In the genomic region with DNA sequence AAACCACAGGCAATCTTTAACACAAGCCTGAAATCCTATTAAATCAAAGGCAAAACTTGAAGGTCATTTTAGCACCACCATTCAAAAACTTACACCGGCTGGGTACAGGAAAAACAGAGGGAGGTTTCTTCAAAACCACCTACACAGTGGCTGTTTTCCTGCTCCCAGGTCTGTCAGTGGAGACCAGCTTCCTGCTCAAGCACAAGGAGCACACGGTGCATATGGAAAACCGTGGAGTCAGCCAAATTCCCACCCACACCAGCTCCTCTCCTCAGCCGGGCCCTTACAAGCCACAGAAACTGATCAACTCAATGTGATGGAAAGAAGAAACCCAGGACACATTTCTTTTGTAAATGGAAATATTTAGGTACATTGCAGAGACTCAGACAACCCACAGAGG, we compare ENCODE assay signal across 17 cellular contexts. TPM values are rescaled to one million over a fixed set of nuclear protein-coding genes. Genes with fewer than 3 reads are reported as not detected.
A peak's percentile ranks its signal among the peaks of the same experiment; 100 is the strongest.
DNase-seq lines count a peak whose midpoint lies in the region; ATAC-seq, FAIRE-seq and TF ChIP-seq lines count a peak whose summit lies in the region.
"Had no signal": no experiment of that assay in that cellular context is flagged by ENCODE, and none has a peak within 500 bp of the region (broad histone marks: within the 10 kb centered on the region; RNA-seq: fewer than 3 reads in every experiment).

No MANE protein-coding gene starts in this region.

- H3K9me1 ChIP-seq in K562 (ENCODE audit: control insufficient read depth, insufficient read depth, low read length), result no peaks in the 10 kb centered on the region

- H3K4me1 Mint-ChIP-seq in effector memory CD8-positive, alpha-beta T cell (ENCODE audit: low read depth in 2 of 2), result no peaks in the 10 kb centered on the region

- in situ Hi-C loops in K562 (cut with MboI), result no loop called here

- no peak overlapping the region for H3K4me2 ChIP-seq in K562 (ENCODE audit: insufficient read depth, low read length)

- no peak for TF ChIP-seq EP300 in K562 (IDR thresholded peaks at IDR 0.05; ENCODE audit: low read length)

- WGBS in K562 (ENCODE audit: insufficient coverage, low coverage, missing lambda C conversion rate), result 26% methylated on average over 4 of the region's 4 CpGs

- TF ChIP-seq RAD21 in K562 (CRISPR knock-in tag; conservative IDR thresholded peaks at IDR 0.05 in 1 of 2, IDR thresholded peaks at IDR 0.05 in 1 of 2), result no peak

- POLR2A ChIA-PET in K562 (lab: Yijun Ruan, JAX), result interaction anchor here (0.7 kb wide), 2 partner anchors 25 to 192 kb away, joined by 4 to 5 read pairs; no protein-coding TSS in a partner anchor

- no peak for ATAC-seq in K562
- ATAC-seq in effector memory CD8-positive, alpha-beta T cell (replicated peaks), result no peak
- ATAC-seq: foreskin keratinocyte; stimulated activated naive CD8-positive, alpha-beta T cell treated with anti-CD3 and anti-CD28 coated beads, Interleukin-15, amount 100 ng/mL, for 72 hours had no signal

- no TSS peak for BruUV-seq in K562 (replicated peaks; lab: Mats Ljungman, UMichigan)

- H3K79me2 ChIP-seq in K562 (ENCODE audit: control insufficient read depth, insufficient read depth, low read length), result no peaks in the 10 kb centered on the region

- H4K20me1 ChIP-seq in K562 (replicated peaks; ENCODE audit: control insufficient read depth, insufficient read depth, low read length), result no peaks in the 10 kb centered on the region

- no peaks in the 10 kb centered on the region for H3K9me3 Mint-ChIP-seq in effector memory CD8-positive, alpha-beta T cell
- H3K9me3 Mint-ChIP-seq: activated B cell treated with CpG ODN at 0.5 μM for 24 hours had no signal

- peaks cover 3 to 6% of the 10 kb centered on the region in 2 donors for H3K27me3 Mint-ChIP-seq in effector memory CD8-positive, alpha-beta T cell

- H3K27ac ChIP-seq in K562 (ENCODE audit: extremely low read depth, low read depth, low read length) (no peak overlapping the region), iPS-18a (ENCODE audit: low read length) (no peak overlapping the region)
- H3K27ac ChIP-seq: ascending aorta, foreskin keratinocyte, vagina had no signal

- TF ChIP-seq POLR2A in H54 (IDR thresholded peaks at IDR 0.05; ENCODE audit: low read depth, low read length), result no peak
- TF ChIP-seq POLR2A in K562 (conservative IDR thresholded peaks at IDR 0.05), result no peak

- H3K9ac ChIP-seq in K562 (ENCODE audit: insufficient read depth in 1 of 2, low read depth in 2 of 2, low read length in 2 of 2) (no peak overlapping the region; a peak in 1 of 4 replicates), iPS-18a (ENCODE audit: low read length) (no peak overlapping the region)

- H3K27me3 ChIP-seq in K562 (ENCODE audit: control insufficient read depth in 2 of 2, insufficient read depth in 2 of 2, low read length in 2 of 2), result no peaks in the 10 kb centered on the region
- no peaks in the 10 kb centered on the region for H3K27me3 ChIP-seq in iPS-18a (ENCODE audit: control insufficient read depth, insufficient read depth, low read length)
- H3K27me3 ChIP-seq: ascending aorta, foreskin keratinocyte, vagina had no signal

- peak overlapping the region; percentile 52 for H2AFZ ChIP-seq in K562 (ENCODE audit: low read depth, low read length)

- H3K36me3 Mint-ChIP-seq in effector memory CD8-positive, alpha-beta T cell (ENCODE audit: insufficient read depth), result no peaks in the 10 kb centered on the region

- H3K4me3 Mint-ChIP-seq in effector memory CD8-positive, alpha-beta T cell, result no peak overlapping the region
- H3K4me3 Mint-ChIP-seq: activated B cell treated with CpG ODN at 0.5 μM for 24 hours; stimulated activated naive CD8-positive, alpha-beta T cell treated with anti-CD3 and anti-CD28 coated beads, Interleukin-15, amount 100 ng/mL, for 72 hours had no signal

- no peaks in the 10 kb centered on the region for H3K4me1 ChIP-seq in K562 (replicated peaks in 1 of 2; ENCODE audit: control insufficient read depth in 2 of 2, insufficient read depth in 2 of 2, low read length in 2 of 2)
- H3K4me1 ChIP-seq in iPS-18a (ENCODE audit: control insufficient read depth, low read depth, low read length), result peaks cover 45% of the 10 kb centered on the region
- H3K4me1 ChIP-seq: foreskin keratinocyte, vagina had no signal

- FAIRE-seq in H54 (lab: Jason Lieb, UNC) (peak; percentile 73), K562 (lab: Jason Lieb, UNC) (no peak)

- TF ChIP-seq CTCF in AG10803 (conservative IDR thresholded peaks at IDR 0.05; ENCODE audit: low read length) (no peak), K562 (IDR thresholded peaks at IDR 0.05 in 2 of 3, conservative IDR thresholded peaks at IDR 0.05 in 1 of 3; ENCODE audit: insufficient read depth in 2 of 3, low read depth in 1 of 3, low read length in 3 of 3) (no peak)

- CTCF ChIA-PET in K562 (lab: Yijun Ruan, JAX; ENCODE audit: low intra/inter-chr PET ratio), result no interaction called here

- DNase-seq in AG10803 (ENCODE audit: low read depth), result peak; percentile 8
- DNase-seq in H54 (ENCODE audit: insufficient read length, low spot score), result no peak
- no peak for DNase-seq in K562 (ENCODE audit: extremely low read depth in 1 of 4, low spot score in 3 of 4)
- no peak for DNase-seq in effector memory CD8-positive, alpha-beta T cell
- DNase-seq in GDM1 (lab: John Stamatoyannopoulos, UW), result no peak
- DNase-seq in HK-2 (ENCODE audit: unreplicated experiment), result no peak
- DNase-seq in cerebellar cortex (ENCODE audit: low spot score), result no peak
- DNase-seq: activated B cell treated with CpG ODN at 0.5 μM for 24 hours; activated effector memory CD4-positive, alpha-beta T cell treated with anti-CD3 and anti-CD28 coated beads, Interleukin-2, amount 50 U/mL, for 16 hours; foreskin keratinocyte; islet precursor cell; MV-4-11; OCI-M1; stimulated activated naive CD8-positive, alpha-beta T cell treated with anti-CD3 and anti-CD28 coated beads, Interleukin-15, amount 100 ng/mL, for 72 hours had no signal

- intact Hi-C loops in K562 (cut with micrococcal nuclease), result no loop called here

- no peaks in the 10 kb centered on the region for H3K9me3 ChIP-seq in K562 (replicated peaks; ENCODE audit: control insufficient read depth, insufficient read depth, low read depth, low read length)
- H3K9me3 ChIP-seq in iPS-18a (ENCODE audit: control insufficient read depth, low read depth, low read length), result no peaks in the 10 kb centered on the region
- H3K9me3 ChIP-seq: ascending aorta, vagina had no signal

- H3K4me3 ChIP-seq in AG10803 (ENCODE audit: low read length) (no peak overlapping the region), K562 (no peak overlapping the region), iPS-18a (ENCODE audit: low read length) (peak overlapping the region; percentile 6)
- H3K4me3 ChIP-seq: ascending aorta, vagina had no signal

- H3K36me3 ChIP-seq in K562 (ENCODE audit: control insufficient read depth, insufficient read depth, low read length) (no peaks in the 10 kb centered on the region), iPS-18a (ENCODE audit: control insufficient read depth, low read depth, low read length) (no peaks in the 10 kb centered on the region)
- H3K36me3 ChIP-seq: ascending aorta, vagina had no signal

- no peak overlapping the region for H3K27ac Mint-ChIP-seq in effector memory CD8-positive, alpha-beta T cell
- H3K27ac Mint-ChIP-seq: activated B cell treated with CpG ODN at 0.5 μM for 24 hours; stimulated activated naive CD8-positive, alpha-beta T cell treated with anti-CD3 and anti-CD28 coated beads, Interleukin-15, amount 100 ng/mL, for 72 hours had no signal

TF ChIP-seq in K562, 482 proteins besides CTCF, POLR2A, EP300 and RAD21 (continues in another document):
- TF ChIP-seq HIVEP1 (CRISPR knock-in tag; IDR thresholded peaks at IDR 0.05) (no peak), C11orf30 (IDR thresholded peaks at IDR 0.05; ENCODE audit: low read depth) (peak; percentile 36; the same call in 1 of the 2 replicates), KAT2B (IDR thresholded peaks at IDR 0.05; ENCODE audit: low read depth, low read length) (no peak), HNRNPL (IDR thresholded peaks at IDR 0.05; ENCODE audit: low read depth, low read length) (no peak), EP400 (IDR thresholded peaks at IDR 0.05) (no peak), ZNF695 (CRISPR knock-in tag; IDR thresholded peaks at IDR 0.05) (no peak), ILK (tag; IDR thresholded peaks at IDR 0.05; ENCODE audit: borderline replicate concordance, low read depth) (no peak), PHF21A (IDR thresholded peaks at IDR 0.05; ENCODE audit: borderline replicate concordance, low read depth) (no peak)
- TF ChIP-seq, protein P1, sequence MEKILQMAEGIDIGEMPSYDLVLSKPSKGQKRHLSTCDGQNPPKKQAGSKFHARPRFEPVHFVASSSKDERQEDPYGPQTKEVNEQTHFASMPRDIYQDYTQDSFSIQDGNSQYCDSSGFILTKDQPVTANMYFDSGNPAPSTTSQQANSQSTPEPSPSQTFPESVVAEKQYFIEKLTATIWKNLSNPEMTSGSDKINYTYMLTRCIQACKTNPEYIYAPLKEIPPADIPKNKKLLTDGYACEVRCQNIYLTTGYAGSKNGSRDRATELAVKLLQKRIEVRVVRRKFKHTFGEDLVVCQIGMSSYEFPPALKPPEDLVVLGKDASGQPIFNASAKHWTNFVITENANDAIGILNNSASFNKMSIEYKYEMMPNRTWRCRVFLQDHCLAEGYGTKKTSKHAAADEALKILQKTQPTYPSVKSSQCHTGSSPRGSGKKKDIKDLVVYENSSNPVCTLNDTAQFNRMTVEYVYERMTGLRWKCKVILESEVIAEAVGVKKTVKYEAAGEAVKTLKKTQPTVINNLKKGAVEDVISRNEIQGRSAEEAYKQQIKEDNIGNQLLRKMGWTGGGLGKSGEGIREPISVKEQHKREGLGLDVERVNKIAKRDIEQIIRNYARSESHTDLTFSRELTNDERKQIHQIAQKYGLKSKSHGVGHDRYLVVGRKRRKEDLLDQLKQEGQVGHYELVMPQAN (IDR thresholded peaks at IDR 0.05; ENCODE audit: borderline replicate concordance), result no peak

RNA-seq across cellular contexts. Expression of a gene that starts 14.4 kb away (rescaled TPM):
- 1.9 and 6.6 TPM in 2 replicates for total RNA-seq in K562 (2011; cell fraction: chromatin; rRNA removed; ENCODE audit: low replicate concordance)
- 1.0 and 1.7 TPM in 2 replicates for total RNA-seq in K562 (2011; cell fraction: nucleolus; rRNA removed)
- total RNA-seq in K562 (2011; cell fraction: nucleoplasm; rRNA removed), result 4.6 and 8.2 TPM in 2 replicates
- total RNA-seq in K562 (2014; rRNA removed) (5.1 and 5.3 TPM in 2 replicates), K562 (2014; rRNA removed; fragmentation: Illumina TruSeq; extraction: Trizol) (5.8 and 7.4 TPM in 2 replicates), K562 (2015; rRNA removed; fragmentation: Illumina TruSeq; extraction: Trizol) (4.0 and 4.4 TPM in 2 replicates), K562 (2021) (5.0 and 5.4 TPM in 2 replicates)
- polyA plus RNA-seq in K562 (2011; rRNA removed) (3.2 and 3.7 TPM in 2 replicates), K562 (2014; fragmentation: Illumina TruSeq; extraction: Trizol) (7.4 and 8.5 TPM in 2 replicates), K562 (2014; fragmentation: Nextera tagmentation; extraction: Ambion mirVana) (1 to 10 TPM; 2.3 TPM), K562 (2014; rRNA removed) (7.0 and 7.1 TPM in 2 replicates)
- polyA plus RNA-seq in K562 (2011; cell fraction: cytosol; rRNA removed), result 0.55 and 2.2 TPM in 2 replicates
- 1.2 and 2.1 TPM in 2 replicates for polyA plus RNA-seq in K562 (2011; cell fraction: nucleus; rRNA removed)
- polyA plus RNA-seq in K562 (2012), result 4.1 and 5.4 TPM in 2 replicates
- 2.0 and 3.0 TPM in 2 replicates for polyA minus RNA-seq in K562 (2011; rRNA and poly(A)+ RNA removed)
- 0.64 and 0.67 TPM in 2 replicates for polyA minus RNA-seq in K562 (2011; cell fraction: cytosol; rRNA and poly(A)+ RNA removed)
- 1.3 and 2.2 TPM in 2 replicates for polyA minus RNA-seq in K562 (2011; cell fraction: nucleus; rRNA and poly(A)+ RNA removed)
